14 cellular contexts compared by ENCODE assay signal in genomic region chr20:32962646-32963045, GRCh38. TPM values are rescaled to one million over a fixed set of nuclear protein-coding genes. Genes with fewer than 3 reads are reported as not detected.
DNase-seq lines count a peak whose midpoint lies in the region; ATAC-seq and TF ChIP-seq lines count a peak whose summit lies in the region.
"Not testable (repeated sequence)": the region's sequence is repeated elsewhere in the genome, so short reads cannot be mapped to it uniquely, and the experiment has no call there.
"Had no signal": no experiment of that assay in that cellular context is flagged by ENCODE, and none has a peak within 500 bp of the region (broad histone marks: within the 10 kb centered on the region; RNA-seq: fewer than 3 reads in every experiment).

No MANE protein-coding gene starts in this region.

- H3K36me3 ChIP-seq in CD8-positive, alpha-beta T cell (ENCODE audit: insufficient read depth, low read length); RWPE2 (ENCODE audit: low read depth): not testable (repeated sequence)

- CTCF ChIA-PET in CD8-positive, alpha-beta T cell (lab: Charles Lee), result interaction anchor here (1.0 kb wide), 1 partner anchor 18 kb away, joined by 3 read pairs; no protein-coding TSS in a partner anchor
- CTCF ChIA-PET in activated naive CD4-positive, alpha-beta T cell treated with anti-CD3 and anti-CD28 coated beads, Interleukin-2, amount 10 ng/mL, durations not matched to agents 7 days and 5 days (lab: Charles Lee), result interaction anchor here (0.8 to 1.4 kb wide), 2 partner anchors 16 to 18 kb away, joined by 3 to 5 read pairs; no protein-coding TSS in a partner anchor

- not testable (repeated sequence) for H3K4me3 ChIP-seq in CD8-positive, alpha-beta T cell (ENCODE audit: low read depth, low read length); RWPE2 (ENCODE audit: severe bottlenecking); coronary artery

- not testable (repeated sequence) for H3K27me3 ChIP-seq in CD8-positive, alpha-beta T cell (ENCODE audit: insufficient read depth, low read length); RWPE2 (ENCODE audit: insufficient read depth, poor library complexity, severe bottlenecking)

- H3K27ac Mint-ChIP-seq in CD8-positive, alpha-beta T cell, result peak overlapping the region; percentile 37
- peak overlapping the region; percentile 49 for H3K27ac Mint-ChIP-seq in activated naive CD4-positive, alpha-beta T cell treated with anti-CD3 and anti-CD28 coated beads, Interleukin-2, amount 10 ng/mL, durations not matched to agents 7 days and 5 days
- H3K27ac Mint-ChIP-seq in osteocyte (ENCODE audit: unreplicated experiment); type B pancreatic cell: not testable (repeated sequence)

- not testable (repeated sequence) for DNase-seq in CD8-positive, alpha-beta T cell; activated naive CD4-positive, alpha-beta T cell treated with anti-CD3 and anti-CD28 coated beads, Interleukin-2, amount 10 ng/mL, durations not matched to agents 7 days and 5 days
- DNase-seq in RWPE2 (ENCODE audit: low spot score), result peak; percentile 73
- peak; percentile 28 for DNase-seq in coronary artery (ENCODE audit: low spot score)
- DNase-seq in left lobe of liver (ENCODE audit: low spot score), result peak; percentile 19
- DNase-seq in mucosa of gallbladder (ENCODE audit: low spot score), result peak; percentile 5
- DNase-seq in osteocyte (ENCODE audit: extremely low spot score, unreplicated experiment), result peak; percentile 71
- DNase-seq in type B pancreatic cell (ENCODE audit: extremely low spot score, unreplicated experiment), result peak; percentile 64

- H3K4me1 Mint-ChIP-seq in CD8-positive, alpha-beta T cell (ENCODE audit: low read depth), result peaks cover 50% of the 10 kb centered on the region
- peaks cover 19% of the 10 kb centered on the region for H3K4me1 Mint-ChIP-seq in activated naive CD4-positive, alpha-beta T cell treated with anti-CD3 and anti-CD28 coated beads, Interleukin-2, amount 10 ng/mL, durations not matched to agents 7 days and 5 days
- H3K4me1 Mint-ChIP-seq in osteocyte (ENCODE audit: unreplicated experiment); type B pancreatic cell (ENCODE audit: unreplicated experiment): not testable (repeated sequence)

- not testable (repeated sequence) for ATAC-seq in CD8-positive, alpha-beta T cell; RWPE2 (ENCODE audit: low read depth); left lobe of liver

- not testable (repeated sequence) for H3K27ac ChIP-seq in CD8-positive, alpha-beta T cell (ENCODE audit: low read depth, low read length); RWPE2 (ENCODE audit: poor library complexity, severe bottlenecking); coronary artery

- intact Hi-C loops in CD8-positive, alpha-beta T cell (cut with DNase I, micrococcal nuclease), result not testable (repeated sequence)

- not testable (repeated sequence) for H3K9me3 ChIP-seq in CD8-positive, alpha-beta T cell (ENCODE audit: low read length); RWPE2 (ENCODE audit: severe bottlenecking)

- POLR2A ChIA-PET in CD8-positive, alpha-beta T cell (lab: Charles Lee), result interaction anchor here (1.6 kb wide), 1 partner anchor 9 kb away, joined by 3 read pairs; no protein-coding TSS in a partner anchor

- H3K4me3 Mint-ChIP-seq in CD8-positive, alpha-beta T cell; activated naive CD4-positive, alpha-beta T cell treated with anti-CD3 and anti-CD28 coated beads, Interleukin-2, amount 10 ng/mL, durations not matched to agents 7 days and 5 days; osteocyte (ENCODE audit: unreplicated experiment); type B pancreatic cell: not testable (repeated sequence)

- H3K4me1 ChIP-seq in CD8-positive, alpha-beta T cell (ENCODE audit: insufficient read depth, low read length), result peaks cover 37% of the 10 kb centered on the region
- not testable (repeated sequence) for H3K4me1 ChIP-seq in RWPE2 (ENCODE audit: insufficient read depth, poor library complexity, severe bottlenecking)

- H3K9me3 Mint-ChIP-seq in CD8-positive, alpha-beta T cell; activated naive CD4-positive, alpha-beta T cell treated with anti-CD3 and anti-CD28 coated beads, Interleukin-2, amount 10 ng/mL, durations not matched to agents 7 days and 5 days; osteocyte (ENCODE audit: unreplicated experiment); type B pancreatic cell: not testable (repeated sequence)

- not testable (repeated sequence) for H3K27me3 Mint-ChIP-seq in CD8-positive, alpha-beta T cell (ENCODE audit: low read depth); activated naive CD4-positive, alpha-beta T cell treated with anti-CD3 and anti-CD28 coated beads, Interleukin-2, amount 10 ng/mL, durations not matched to agents 7 days and 5 days; osteocyte (ENCODE audit: unreplicated experiment); type B pancreatic cell

- not testable (repeated sequence) for TF ChIP-seq CTCF in CD8-positive, alpha-beta T cell (IDR thresholded peaks at IDR 0.05); RWPE2 (IDR thresholded peaks at IDR 0.05; ENCODE audit: poor library complexity, severe bottlenecking); coronary artery (IDR thresholded peaks at IDR 0.05); osteocyte (IDR thresholded peaks at IDR 0.05); type B pancreatic cell (conservative IDR thresholded peaks at IDR 0.05)

- not testable (repeated sequence) for H3K36me3 Mint-ChIP-seq in CD8-positive, alpha-beta T cell; activated naive CD4-positive, alpha-beta T cell treated with anti-CD3 and anti-CD28 coated beads, Interleukin-2, amount 10 ng/mL, durations not matched to agents 7 days and 5 days; osteocyte (ENCODE audit: unreplicated experiment); type B pancreatic cell

RNA-seq across cellular contexts. Expression of gene SUN5, which starts 41.6 kb away (rescaled TPM):
- not detected for total RNA-seq in CD8-positive, alpha-beta T cell
- total RNA-seq in left lobe of liver (not detected), mucosa of gallbladder (not detected), osteocyte (not detected in 2 replicates), type B pancreatic cell (ENCODE audit: low replicate concordance) (not detected in 2 replicates)
- total RNA-seq: A172, B cell, Daoy, GM23338, HT-29, IMR-90 had no signal

RNA-seq across cellular contexts. Expression of gene BPIFB2, which starts 44.9 kb away (rescaled TPM):
- total RNA-seq in CD8-positive, alpha-beta T cell, result not detected
- total RNA-seq in left lobe of liver (0.18 TPM), mucosa of gallbladder (0.17 TPM), osteocyte (not detected in 2 replicates), type B pancreatic cell (ENCODE audit: low replicate concordance) (0.22 TPM in 1 of 2 replicates, not detected in the other)
- total RNA-seq: A172, B cell, Daoy, GM23338, HT-29, IMR-90 had no signal
